Comparison of ENCODE assay signal across 27 cellular contexts in genomic region chr20:35845561-35845960, GRCh38.
DNase-seq lines count a peak whose midpoint lies in the region; ATAC-seq and TF ChIP-seq lines count a peak whose summit lies in the region.
"Had no signal": no experiment of that assay in that cellular context is flagged by ENCODE, and none has a peak within 500 bp of the region (broad histone marks: within the 10 kb centered on the region; RNA-seq: fewer than 3 reads in every experiment).

No MANE protein-coding gene starts in this region.

- H3K27ac ChIP-seq in ACC112 (ENCODE audit: low read depth, low read length): 0 out of 2 replicates have a peak overlapping the region, but pooled peaks have one; percentile 18
- H3K27ac ChIP-seq: ascending aorta, dorsolateral prefrontal cortex, VCaP had no signal

- H3K79me2 ChIP-seq in ACC112 (ENCODE audit: control insufficient read depth, insufficient read depth, low read length, unreplicated experiment): no peaks in the 10 kb centered on the region

- DNase-seq in LHCN-M2 (ENCODE audit: low read depth): peak; percentile 33
- DNase-seq in choroid plexus epithelial cell (ENCODE audit: low read depth): peak; percentile 65
- peak; percentile 6 for DNase-seq in kidney tubule cell (ENCODE audit: low spot score)
- no peak for DNase-seq in NCI-H510A treated with DMSO at 0.1 percent for 48 hours (lab: John Stamatoyannopoulos, UW)
- DNase-seq in Right ventricle myocardium superior: no peak
- no peak for DNase-seq in OCI-M1 (lab: John Stamatoyannopoulos, UW)
- no peak for DNase-seq in 8988T
- DNase-seq: activated CD4-positive, alpha-beta T cell treated with anti-CD3 and anti-CD28 coated beads, Interleukin-2, amount 10 ng/mL, durations not matched to agents 24 days and 14 days; activated CD8-positive, alpha-beta memory T cell treated with anti-CD3 and anti-CD28 coated beads for 24 hours; Calu3; cerebellar nuclear complex; DMS79; dorsolateral prefrontal cortex; MM.1S; NCI-H1417; NCI-H2081 treated with DMSO at 0.1 percent for 48 hours; NCI-H226; NCI-H69; SHP77 treated with DMSO at 0.1 percent for 48 hours had no signal

- H3K4me1 ChIP-seq in ACC112 (ENCODE audit: control insufficient read depth, insufficient read depth, low read length, unreplicated experiment): no peaks in the 10 kb centered on the region

- H3K4me3 ChIP-seq in ACC112 (ENCODE audit: low read depth, low read length) (no peak overlapping the region), choroid plexus epithelial cell (ENCODE audit: low read depth, low read length) (no peak overlapping the region)
- H3K4me3 ChIP-seq: ascending aorta, dorsolateral prefrontal cortex, GM23338, K562 had no signal

- TF ChIP-seq CTCF in choroid plexus epithelial cell (conservative IDR thresholded peaks at IDR 0.05; ENCODE audit: low read depth, low read length): no peak

- H3K27me3 ChIP-seq in ACC112 (ENCODE audit: insufficient read depth, low read length): no peaks in the 10 kb centered on the region
- H3K27me3 ChIP-seq: ascending aorta, dorsolateral prefrontal cortex had no signal

- H3K36me3 ChIP-seq in ACC112 (ENCODE audit: insufficient read depth, low read length): peaks cover 18% of the 10 kb centered on the region

- intact Hi-C loops in Right ventricle myocardium superior (cut with DNase I): no loop called here

- ATAC-seq in Right ventricle myocardium superior (ENCODE audit: poor library complexity): no peak
- ATAC-seq: GM23338; K562; left lobe of liver; Panc1; stimulated activated effector memory CD8-positive, alpha-beta T cell treated with anti-CD3 and anti-CD28 coated beads, Interleukin-12 subunit alpha, Interleukin-12 subunit beta, amount 100 ng/mL, for 72 hours had no signal

- no peak overlapping the region for H2AFZ ChIP-seq in ACC112 (ENCODE audit: low read length, unreplicated experiment)
- H2AFZ ChIP-seq: GM23338 had no signal

Comparison
In these comparisons a context has a peak if more than half of its experiments do, and no peak if none do; other contexts are left out.
1. DNase-seq: peak in LHCN-M2 (single experiment), choroid plexus epithelial cell (single experiment) and kidney tubule cell (single experiment); none in NCI-H510A treated with DMSO at 0.1 percent for 48 hours (single experiment), Right ventricle myocardium superior (single experiment), OCI-M1 (single experiment) and 8988T (single experiment).